8 cellular contexts compared by ENCODE assay signal in the genomic region with DNA sequence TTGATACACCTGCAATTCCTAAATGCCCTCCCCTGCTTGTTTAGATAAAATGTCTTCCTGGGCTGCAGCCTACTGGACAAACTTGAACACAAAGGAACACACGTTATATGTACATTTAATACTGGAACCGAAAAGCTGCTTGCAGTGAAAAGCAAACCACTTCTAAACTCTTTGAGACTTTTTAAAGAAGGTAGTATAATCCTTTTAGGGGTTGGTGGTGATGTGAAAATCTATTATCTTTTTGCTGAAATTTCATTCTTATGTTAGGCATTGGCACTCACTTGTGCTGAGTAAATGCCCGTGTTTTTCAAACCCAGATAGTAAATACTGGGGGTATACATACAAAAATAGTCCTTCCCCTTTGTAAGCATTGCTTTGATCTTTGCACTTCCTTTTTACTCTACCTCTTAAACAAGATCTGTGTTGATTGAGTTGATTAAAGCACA. TPM values are rescaled to one million over a fixed set of nuclear protein-coding genes. Genes with fewer than 3 reads are reported as not detected.
DNase-seq lines count a peak whose midpoint lies in the region; ATAC-seq and TF ChIP-seq lines count a peak whose summit lies in the region.

No MANE protein-coding gene starts in this region.

- H3K9me3 Mint-ChIP-seq in activated T-helper 2 cell treated with anti-CD3 and anti-CD28 coated beads, Interferon-gamma antibody, Interleukin-2, Interleukin-4, amounts not matched to agents 10 μg/mL and 5 μg/mL and 100 μg/mL, durations not matched to agents 14 hours and 24 hours and 36 hours = peaks cover 8% of the 10 kb centered on the region
- no peaks in the 10 kb centered on the region for H3K9me3 Mint-ChIP-seq in mesothelial cell of epicardium

- peak overlapping the region; percentile 88 for H3K4me2 ChIP-seq in BLaER1

- H3K27me3 ChIP-seq in BLaER1 = no peaks in the 10 kb centered on the region

- H3K36me3 ChIP-seq in BLaER1 (no peaks in the 10 kb centered on the region), HEK293 (ENCODE audit: control insufficient read depth in 2 of 2, insufficient read depth in 1 of 2, low read length in 2 of 2) (no peaks in the 10 kb centered on the region)

- H4K20me1 ChIP-seq in BLaER1 = peaks cover 38% of the 10 kb centered on the region

- H3K9me3 ChIP-seq in BLaER1 (no peaks in the 10 kb centered on the region; the same call in 1 of the 2 replicates), HEK293 (ENCODE audit: control insufficient read depth, insufficient read depth, low read depth, low read length) (no peaks in the 10 kb centered on the region)

- peaks cover 46% of the 10 kb centered on the region for H3K36me3 Mint-ChIP-seq in activated T-helper 2 cell treated with anti-CD3 and anti-CD28 coated beads, Interferon-gamma antibody, Interleukin-2, Interleukin-4, amounts not matched to agents 10 μg/mL and 5 μg/mL and 100 μg/mL, durations not matched to agents 14 hours and 24 hours and 36 hours (ENCODE audit: low read depth)
- H3K36me3 Mint-ChIP-seq in mesothelial cell of epicardium = no peaks in the 10 kb centered on the region

- peaks cover 39% of the 10 kb centered on the region for H3K4me1 Mint-ChIP-seq in activated T-helper 2 cell treated with anti-CD3 and anti-CD28 coated beads, Interferon-gamma antibody, Interleukin-2, Interleukin-4, amounts not matched to agents 10 μg/mL and 5 μg/mL and 100 μg/mL, durations not matched to agents 14 hours and 24 hours and 36 hours (ENCODE audit: low read depth)
- H3K4me1 Mint-ChIP-seq in mesothelial cell of epicardium = peaks cover 41% of the 10 kb centered on the region

- peak overlapping the region; percentile 98 for H3K9ac ChIP-seq in BLaER1

- peak overlapping the region; percentile 99 for H3K27ac ChIP-seq in BLaER1
- peak overlapping the region; percentile 25; the same call in 1 of the 2 replicates for H3K27ac ChIP-seq in HEK293 (ENCODE audit: extremely low read depth, low read depth, low read length)

- ATAC-seq in HG03342 (IDR thresholded peaks at IDR 0.05; ENCODE audit: unreplicated experiment) (no peak), GM18870 (IDR thresholded peaks at IDR 0.05; ENCODE audit: unreplicated experiment) (no peak), HG02840 (IDR thresholded peaks at IDR 0.05; ENCODE audit: low FRiP score, unreplicated experiment) (no peak)

- peak overlapping the region; percentile 96 for H3K4me3 Mint-ChIP-seq in activated T-helper 2 cell treated with anti-CD3 and anti-CD28 coated beads, Interferon-gamma antibody, Interleukin-2, Interleukin-4, amounts not matched to agents 10 μg/mL and 5 μg/mL and 100 μg/mL, durations not matched to agents 14 hours and 24 hours and 36 hours (ENCODE audit: low read depth)
- peak overlapping the region; percentile 94 for H3K4me3 Mint-ChIP-seq in mesothelial cell of epicardium

- TF ChIP-seq CTCF in HEK293 (tag by site-specific recombination; IDR thresholded peaks at IDR 0.05) (no peak), mesothelial cell of epicardium (IDR thresholded peaks at IDR 0.05; ENCODE audit: unreplicated experiment) (no peak)

- no peak for DNase-seq in activated T-helper 2 cell treated with anti-CD3 and anti-CD28 coated beads, Interferon-gamma antibody, Interleukin-2, Interleukin-4, amounts not matched to agents 10 μg/mL and 5 μg/mL and 100 μg/mL, durations not matched to agents 14 hours and 24 hours and 36 hours (ENCODE audit: low spot score)
- no peak for DNase-seq in mesothelial cell of epicardium (ENCODE audit: low spot score in 2 of 2, unreplicated experiment in 2 of 2)
- DNase-seq in activated gamma-delta T cell treated with Interleukin-2 at 50 U/mL for 16 hours = no peak

- intact Hi-C loops in activated T-helper 2 cell treated with anti-CD3 and anti-CD28 coated beads, Interferon-gamma antibody, Interleukin-2, Interleukin-4, amounts not matched to agents 10 μg/mL and 5 μg/mL and 100 μg/mL, durations not matched to agents 14 hours and 24 hours and 36 hours (cut with micrococcal nuclease) = loop anchor here (2.0 to 5.0 kb wide), 7 partner anchors 19 to 1156 kb away; a partner anchor contains a TSS

- H3K4me1 ChIP-seq in BLaER1 (peaks cover 48% of the 10 kb centered on the region), HEK293 (ENCODE audit: control insufficient read depth, insufficient read depth, low read length) (no peaks in the 10 kb centered on the region; the same call in 1 of the 2 replicates)

- POLR2A ChIA-PET in HEK293 (lab: Yijun Ruan, JAX) = no interaction called here

- H3K27ac Mint-ChIP-seq in activated T-helper 2 cell treated with anti-CD3 and anti-CD28 coated beads, Interferon-gamma antibody, Interleukin-2, Interleukin-4, amounts not matched to agents 10 μg/mL and 5 μg/mL and 100 μg/mL, durations not matched to agents 14 hours and 24 hours and 36 hours = peak overlapping the region; percentile 46
- H3K27ac Mint-ChIP-seq in mesothelial cell of epicardium = peak overlapping the region; percentile 99

- peak overlapping the region; percentile 94 for H3K4me3 ChIP-seq in BLaER1
- H3K4me3 ChIP-seq in HEK293 (ENCODE audit: low read depth, low read length) = no peak overlapping the region; the same call in none of the 2 replicates

- H3K27me3 Mint-ChIP-seq in activated T-helper 2 cell treated with anti-CD3 and anti-CD28 coated beads, Interferon-gamma antibody, Interleukin-2, Interleukin-4, amounts not matched to agents 10 μg/mL and 5 μg/mL and 100 μg/mL, durations not matched to agents 14 hours and 24 hours and 36 hours (ENCODE audit: low read depth) = no peaks in the 10 kb centered on the region
- H3K27me3 Mint-ChIP-seq in mesothelial cell of epicardium (ENCODE audit: low read depth) = no peaks in the 10 kb centered on the region

- CTCF ChIA-PET in HEK293 (lab: Yijun Ruan, JAX) = interaction anchor here (0.6 kb wide), 1 partner anchor 1171 kb away, joined by 3 read pairs; no protein-coding TSS in a partner anchor

TF ChIP-seq in HEK293, 187 proteins besides CTCF, POLR2A, EP300 and RAD21:
- TF ChIP-seq TCF7L2 (IDR thresholded peaks at IDR 0.05; ENCODE audit: borderline replicate concordance, low read depth, low read length) = 0 out of 2 replicates have a peak, but pooled peaks have one; percentile 67
- TF ChIP-seq, protein P1, sequence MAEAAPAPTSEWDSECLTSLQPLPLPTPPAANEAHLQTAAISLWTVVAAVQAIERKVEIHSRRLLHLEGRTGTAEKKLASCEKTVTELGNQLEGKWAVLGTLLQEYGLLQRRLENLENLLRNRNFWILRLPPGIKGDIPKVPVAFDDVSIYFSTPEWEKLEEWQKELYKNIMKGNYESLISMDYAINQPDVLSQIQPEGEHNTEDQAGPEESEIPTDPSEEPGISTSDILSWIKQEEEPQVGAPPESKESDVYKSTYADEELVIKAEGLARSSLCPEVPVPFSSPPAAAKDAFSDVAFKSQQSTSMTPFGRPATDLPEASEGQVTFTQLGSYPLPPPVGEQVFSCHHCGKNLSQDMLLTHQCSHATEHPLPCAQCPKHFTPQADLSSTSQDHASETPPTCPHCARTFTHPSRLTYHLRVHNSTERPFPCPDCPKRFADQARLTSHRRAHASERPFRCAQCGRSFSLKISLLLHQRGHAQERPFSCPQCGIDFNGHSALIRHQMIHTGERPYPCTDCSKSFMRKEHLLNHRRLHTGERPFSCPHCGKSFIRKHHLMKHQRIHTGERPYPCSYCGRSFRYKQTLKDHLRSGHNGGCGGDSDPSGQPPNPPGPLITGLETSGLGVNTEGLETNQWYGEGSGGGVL (tag by site-specific recombination; IDR thresholded peaks at IDR 0.05) = no peak

RNA-seq across cellular contexts. Expression of a gene that starts 2.2 kb away (rescaled TPM):
- 199 and 205 TPM in 2 replicates for total RNA-seq in activated T-helper 2 cell treated with anti-CD3 and anti-CD28 coated beads, Interferon-gamma antibody, Interleukin-2, Interleukin-4, amounts not matched to agents 10 μg/mL and 5 μg/mL and 100 μg/mL, durations not matched to agents 14 hours and 24 hours and 36 hours
- total RNA-seq in mesothelial cell of epicardium = 25.7 to 30.9 TPM (median 26.7 TPM) in 3 replicates
